Comparison of ENCODE assay signal across 11 cellular contexts in the genomic region with DNA sequence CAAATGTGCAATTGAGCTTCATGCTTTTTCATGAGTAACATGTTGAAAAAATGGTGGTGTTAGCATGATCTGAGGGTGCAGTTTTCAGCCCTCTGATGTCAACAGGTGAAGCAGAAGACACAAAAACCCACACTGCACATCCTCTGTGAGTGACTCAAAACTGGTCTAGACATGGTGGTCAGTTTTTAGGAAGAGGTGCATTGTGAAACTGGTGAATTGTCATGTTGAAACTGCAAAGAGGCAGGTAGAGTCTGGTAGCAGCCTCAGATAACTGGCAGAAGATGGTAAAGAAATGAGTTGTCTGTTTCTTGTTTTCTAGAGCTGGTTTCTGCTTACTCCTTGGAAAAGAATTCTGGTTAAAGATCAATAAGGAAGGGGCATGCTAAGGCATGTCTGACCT.
DNase-seq lines count a peak whose midpoint lies in the region; ATAC-seq and TF ChIP-seq lines count a peak whose summit lies in the region.
"Had no signal": no experiment of that assay in that cellular context is flagged by ENCODE, and none has a peak within 500 bp of the region (broad histone marks: within the 10 kb centered on the region; RNA-seq: fewer than 3 reads in every experiment).

No MANE protein-coding gene starts in this region.

- peak overlapping the region; percentile 71 to 80 for H3K27ac Mint-ChIP-seq in natural killer cell treated with Interleukin-12 subunit alpha and Interleukin-12 subunit beta and Interleukin-15 and Interleukin-18, amount 100 ng/mL, for 72 hours
- no peak overlapping the region for H3K27ac Mint-ChIP-seq in type B pancreatic cell
- H3K27ac Mint-ChIP-seq: naive B cell had no signal

- peak overlapping the region; percentile 77 for H3K4me3 Mint-ChIP-seq in natural killer cell treated with Interleukin-12 subunit alpha and Interleukin-12 subunit beta and Interleukin-15 and Interleukin-18, amount 100 ng/mL, for 72 hours
- no peak overlapping the region for H3K4me3 Mint-ChIP-seq in type B pancreatic cell

- H3K27me3 Mint-ChIP-seq in natural killer cell treated with Interleukin-12 subunit alpha and Interleukin-12 subunit beta and Interleukin-15 and Interleukin-18, amount 100 ng/mL, for 72 hours: peaks cover 0 to 2% of the 10 kb centered on the region in 2 donors
- peaks cover 2% of the 10 kb centered on the region for H3K27me3 Mint-ChIP-seq in type B pancreatic cell

- DNase-seq in natural killer cell treated with Interleukin-12 subunit alpha and Interleukin-12 subunit beta and Interleukin-15 and Interleukin-18, amount 100 ng/mL, for 72 hours (ENCODE audit: low spot score): peak; percentile 57
- DNase-seq in DMS 273 treated with DMSO at 0.1 percent for 48 hours (lab: John Stamatoyannopoulos, UW) (no peak), type B pancreatic cell (ENCODE audit: extremely low spot score, unreplicated experiment) (no peak)
- no peak for DNase-seq in activated effector memory CD4-positive, alpha-beta T cell treated with anti-CD3 and anti-CD28 coated beads, Interleukin-2, amount 50 U/mL, for 16 hours
- DNase-seq: activated CD8-positive, alpha-beta memory T cell treated with anti-CD3 and anti-CD28 coated beads, Interleukin-2, amount 50 U/mL, for 4 hours; naive B cell; NCI-H2171 treated with DMSO at 0.1 percent for 48 hours; stomach had no signal

- ATAC-seq in GM19035 (IDR thresholded peaks at IDR 0.05; ENCODE audit: unreplicated experiment) (peak; percentile 100), GM21786 (IDR thresholded peaks at IDR 0.05; ENCODE audit: unreplicated experiment) (peak; percentile 99), HG03558 (IDR thresholded peaks at IDR 0.05; ENCODE audit: extremely low read depth, unreplicated experiment) (peak; percentile 99)
- peak; percentile 97 to 99 for ATAC-seq in natural killer cell treated with Interleukin-12 subunit alpha and Interleukin-12 subunit beta and Interleukin-15 and Interleukin-18, amount 100 ng/mL, for 72 hours

- H3K9me3 Mint-ChIP-seq in natural killer cell treated with Interleukin-12 subunit alpha and Interleukin-12 subunit beta and Interleukin-15 and Interleukin-18, amount 100 ng/mL, for 72 hours: peaks cover 8% of the 10 kb centered on the region
- H3K9me3 Mint-ChIP-seq in type B pancreatic cell: peaks cover 19% of the 10 kb centered on the region

- peaks cover 15 to 42% of the 10 kb centered on the region in 2 donors for H3K4me1 Mint-ChIP-seq in natural killer cell treated with Interleukin-12 subunit alpha and Interleukin-12 subunit beta and Interleukin-15 and Interleukin-18, amount 100 ng/mL, for 72 hours (ENCODE audit: low read depth in 2 of 2)
- peaks cover 5% of the 10 kb centered on the region for H3K4me1 Mint-ChIP-seq in type B pancreatic cell (ENCODE audit: unreplicated experiment)

- peaks cover 39% of the 10 kb centered on the region for H3K36me3 Mint-ChIP-seq in natural killer cell treated with Interleukin-12 subunit alpha and Interleukin-12 subunit beta and Interleukin-15 and Interleukin-18, amount 100 ng/mL, for 72 hours
- H3K36me3 Mint-ChIP-seq in type B pancreatic cell: peaks cover 4% of the 10 kb centered on the region

- no peak for TF ChIP-seq CTCF in type B pancreatic cell (conservative IDR thresholded peaks at IDR 0.05)
